21 cellular contexts compared by ENCODE assay signal in genomic region chr2:1674766-1675397, GRCh38.
A peak's percentile ranks its signal among the peaks of the same experiment; 100 is the strongest.
DNase-seq lines count a peak whose midpoint lies in the region; ATAC-seq and TF ChIP-seq lines count a peak whose summit lies in the region.
"Had no signal": no experiment of that assay in that cellular context is flagged by ENCODE, and none has a peak within 500 bp of the region (broad histone marks: within the 10 kb centered on the region; RNA-seq: fewer than 3 reads in every experiment).

No MANE protein-coding gene starts in this region.

- BruUV-seq in PC-3 (replicated peaks; lab: Mats Ljungman, UMichigan) = no TSS peak

- no peak overlapping the region for H3K18ac ChIP-seq in mesenchymal stem cell (ENCODE audit: low read depth in 1 of 2, low read length in 2 of 2)

- no peak overlapping the region for H2BK15ac ChIP-seq in mesenchymal stem cell (ENCODE audit: low read depth, poor library complexity, severe bottlenecking)

- peaks cover 24% of the 10 kb centered on the region for H3K4me1 ChIP-seq in PC-3 (ENCODE audit: insufficient read depth, low read length)
- H3K4me1 ChIP-seq in mesenchymal stem cell (ENCODE audit: control insufficient read depth, insufficient read depth, low read depth, low read length) = peaks cover 21% of the 10 kb centered on the region
- H3K4me1 ChIP-seq in stomach smooth muscle (ENCODE audit: control insufficient read depth, insufficient read depth, low read length) = peaks cover 24% of the 10 kb centered on the region
- H3K4me1 ChIP-seq: BE2C, Caco-2, psoas muscle, thyroid gland had no signal

- no peak overlapping the region for H4K91ac ChIP-seq in mesenchymal stem cell (ENCODE audit: low read length)

- peak overlapping the region; percentile 30 for H3K4me2 ChIP-seq in PC-3 (ENCODE audit: low read length)
- no peak overlapping the region for H3K4me2 ChIP-seq in mesenchymal stem cell (ENCODE audit: low read length, poor library complexity, severe bottlenecking)

- no peak for DNase-seq in PC-3
- no peak for DNase-seq in brain microvascular endothelial cell
- no peak for DNase-seq in mesenchymal stem cell
- no peak for DNase-seq in NCI-H345 (lab: John Stamatoyannopoulos, UW)
- no peak for DNase-seq in NCI-H128 (lab: John Stamatoyannopoulos, UW; ENCODE audit: unreplicated experiment)
- DNase-seq in COLO829 (ENCODE audit: low spot score) = no peak
- DNase-seq: activated CD4-positive, alpha-beta T cell treated with anti-CD3 and anti-CD28 coated beads, Interleukin-2, amount 50 U/mL, for 1 hour; activated effector memory CD4-positive, alpha-beta T cell treated with anti-CD3 and anti-CD28 coated beads, Interleukin-2, amount 50 U/mL, for 16 hours; BE2C; Caco-2; Karpas-422; kidney; natural killer cell; NCI-H1092; NCI-H2107; NCI-H510A treated with DMSO at 0.1 percent for 48 hours; Right ventricle myocardium superior; T-cell; thyroid gland had no signal

- intact Hi-C loops in PC-3 (cut with micrococcal nuclease) = loop anchor here (1.0 to 2.0 kb wide), 8 partner anchors 21 to 142 kb away; no protein-coding TSS in a partner anchor

- no peak overlapping the region for H3K23ac ChIP-seq in mesenchymal stem cell (ENCODE audit: low read length in 2 of 2)

- H2BK5ac ChIP-seq in mesenchymal stem cell (ENCODE audit: low read depth, low read length, poor library complexity, severe bottlenecking) = no peak overlapping the region

- H4K20me1 ChIP-seq in PC-3 (ENCODE audit: low read length) = no peaks in the 10 kb centered on the region

- no peak for TF ChIP-seq CTCF in PC-3 (conservative IDR thresholded peaks at IDR 0.05; ENCODE audit: low read depth, low read length)
- TF ChIP-seq CTCF in brain microvascular endothelial cell (IDR thresholded peaks at IDR 0.05; ENCODE audit: low read depth, low read length, missing control alignments) = no peak

- no peaks in the 10 kb centered on the region for H3K27me3 ChIP-seq in PC-3 (ENCODE audit: low read length)
- H3K27me3 ChIP-seq in brain microvascular endothelial cell (replicated peaks) = no peaks in the 10 kb centered on the region
- H3K27me3 ChIP-seq in mesenchymal stem cell (ENCODE audit: control insufficient read depth in 1 of 2, insufficient read depth in 1 of 2, low read length in 2 of 2) = no peaks in the 10 kb centered on the region
- no peaks in the 10 kb centered on the region for H3K27me3 ChIP-seq in stomach smooth muscle (ENCODE audit: control insufficient read depth in 1 of 2, insufficient read depth in 2 of 2, low read length in 2 of 2)
- H3K27me3 ChIP-seq: BE2C, thyroid gland had no signal

- H3F3A ChIP-seq in PC-3 (ENCODE audit: low read length, unreplicated experiment) = no peaks in the 10 kb centered on the region

- no peak overlapping the region for H2BK120ac ChIP-seq in mesenchymal stem cell (ENCODE audit: low read depth, low read length)

- H4K8ac ChIP-seq in mesenchymal stem cell (ENCODE audit: low read length) = no peak overlapping the region

- H3K9me3 ChIP-seq in PC-3 (ENCODE audit: low read length) (no peaks in the 10 kb centered on the region), mesenchymal stem cell (ENCODE audit: control insufficient read depth, low read length) (no peaks in the 10 kb centered on the region), stomach smooth muscle (ENCODE audit: control insufficient read depth in 2 of 2, low read length in 2 of 2) (no peaks in the 10 kb centered on the region)
- H3K9me3 ChIP-seq: BE2C, Caco-2, psoas muscle, thyroid gland had no signal

- H2AK5ac ChIP-seq in mesenchymal stem cell (ENCODE audit: low read length, severe bottlenecking) = peak overlapping the region; percentile 51

- H3K79me2 ChIP-seq in PC-3 (ENCODE audit: low read length) = peaks cover 10% of the 10 kb centered on the region

- H3K4me3 ChIP-seq in PC-3 (ENCODE audit: low read length) = no peak overlapping the region
- H3K4me3 ChIP-seq in brain microvascular endothelial cell (ENCODE audit: low read depth, low read length) = no peak overlapping the region
- H3K4me3 ChIP-seq in mesenchymal stem cell (ENCODE audit: insufficient read depth in 1 of 2, low read depth in 1 of 2, low read length in 2 of 2) = no peak overlapping the region
- no peak overlapping the region for H3K4me3 ChIP-seq in stomach smooth muscle (ENCODE audit: low read length in 2 of 2)
- H3K4me3 ChIP-seq: psoas muscle, thyroid gland had no signal

- no peak for ATAC-seq in PC-3
- ATAC-seq: natural killer cell, T-cell had no signal

- H3K27ac ChIP-seq in PC-3 (ENCODE audit: low read length) = peak overlapping the region; percentile 84
- H3K27ac ChIP-seq in brain microvascular endothelial cell = peak overlapping the region; percentile 28
- H3K27ac ChIP-seq in mesenchymal stem cell (ENCODE audit: low read length, poor library complexity, severe bottlenecking) = peak overlapping the region; percentile 53
- H3K27ac ChIP-seq in stomach smooth muscle (ENCODE audit: low read length) = peak overlapping the region; percentile 84
- H3K27ac ChIP-seq: psoas muscle, thyroid gland had no signal

- H3K14ac ChIP-seq in mesenchymal stem cell (ENCODE audit: low read length in 2 of 2) = no peak overlapping the region

- in situ Hi-C loops in brain microvascular endothelial cell (cut with HindIII; ENCODE audit: low pct_ligation_motif_present, low sequenced_read_pairs) = no loop called here

- H3K36me3 ChIP-seq in PC-3 (ENCODE audit: low read depth, low read length) (peaks cover 76% of the 10 kb centered on the region), brain microvascular endothelial cell (replicated peaks) (peaks cover 65% of the 10 kb centered on the region), mesenchymal stem cell (ENCODE audit: control insufficient read depth in 1 of 2, insufficient read depth in 2 of 2, low read depth in 1 of 2, low read length in 2 of 2) (peaks cover 79 to 91% of the 10 kb centered on the region in 2 experiments), stomach smooth muscle (ENCODE audit: control insufficient read depth in 2 of 2, insufficient read depth in 2 of 2, low read length in 2 of 2) (peaks cover 56 to 65% of the 10 kb centered on the region in 2 donors)
- H3K36me3 ChIP-seq: BE2C had no signal

- peak overlapping the region; percentile 38 for H3K9ac ChIP-seq in PC-3 (ENCODE audit: low read length)
- H3K9ac ChIP-seq in mesenchymal stem cell (ENCODE audit: low read length) = no peak overlapping the region
- peak overlapping the region in 1 of 2 donors; percentile 76 for H3K9ac ChIP-seq in stomach smooth muscle (ENCODE audit: low read length in 2 of 2)

- H2AFZ ChIP-seq in PC-3 (ENCODE audit: low read length) (no peak overlapping the region), mesenchymal stem cell (ENCODE audit: low read depth, low read length) (no peak overlapping the region)

- no peak overlapping the region for H2BK12ac ChIP-seq in mesenchymal stem cell (ENCODE audit: low read length in 2 of 2)

- no peak overlapping the region for H3K4ac ChIP-seq in mesenchymal stem cell (ENCODE audit: low read depth in 1 of 2, low read length in 2 of 2)

- no peaks in the 10 kb centered on the region for H3K9me2 ChIP-seq in PC-3 (replicated peaks; ENCODE audit: low read length)

- peaks cover 37% of the 10 kb centered on the region for H3K79me1 ChIP-seq in mesenchymal stem cell (replicated peaks; ENCODE audit: low read length, poor library complexity, severe bottlenecking)

- POLR2A ChIA-PET in PC-3 (lab: Charles Lee; ENCODE audit: unreplicated experiment) = interaction anchor here (0.5 to 0.8 kb wide), 3 partner anchors 14 to 69 kb away, joined by 3 to 8 read pairs (median 4); partner anchors contain the start of gene PXDN

- WGBS in mesenchymal stem cell = 96% methylated on average over 16 of the region's 18 CpGs

- CTCF ChIA-PET in PC-3 (lab: Charles Lee) = interaction anchor here (0.5 to 1.3 kb wide), 12 partner anchors 11 to 95 kb away, joined by 3 to 17 read pairs (median 4); no protein-coding TSS in a partner anchor

Comparison
In these comparisons a context has a peak if more than half of its experiments do, and no peak if none do; other contexts are left out.
1. H3K27ac ChIP-seq: peak in every context shown above with its lines; median percentile 84 in PC-3; 84 in stomach smooth muscle; 53 in mesenchymal stem cell; 28 in brain microvascular endothelial cell.